1 cellular context compared by ENCODE assay signal in genomic region chr1:23980006-23980724, GRCh38.
TF ChIP-seq lines count a peak whose summit lies in the region.

Gene SRSF10 (minus strand): TSS chr1:23980327. CDS start chr1:23980255, 72 bp downstream.

TF ChIP-seq in HepG2, 621 proteins besides CTCF, POLR2A, EP300 and RAD21 (continued from another document and continues in another):
- TF ChIP-seq SNAPC4 (CRISPR knock-in tag; IDR thresholded peaks at IDR 0.05), result peak; percentile 86; the same call in 1 of the 2 replicates
- peak; percentile 84 for TF ChIP-seq NAIF1 (CRISPR knock-in tag; IDR thresholded peaks at IDR 0.05; ENCODE audit: borderline replicate concordance)
- peak; percentile 58; the same call in 1 of the 2 replicates for TF ChIP-seq ZNF274 (CRISPR knock-in tag; IDR thresholded peaks at IDR 0.05)
- peak; percentile 79; the same call in 1 of the 2 replicates for TF ChIP-seq ZNF232 (CRISPR knock-in tag; IDR thresholded peaks at IDR 0.05; ENCODE audit: borderline replicate concordance)
- TF ChIP-seq FOXO1 (CRISPR knock-in tag; IDR thresholded peaks at IDR 0.05), result peak; percentile 28
- peak; percentile 84; the same call in 1 of the 2 replicates for TF ChIP-seq ZNF546 (CRISPR knock-in tag; conservative IDR thresholded peaks at IDR 0.05)
- peak; percentile 58; the same call in 1 of the 2 replicates for TF ChIP-seq FOXJ3 (CRISPR knock-in tag; IDR thresholded peaks at IDR 0.05; ENCODE audit: borderline replicate concordance)
- TF ChIP-seq BCL6 (CRISPR knock-in tag; IDR thresholded peaks at IDR 0.05), result peak; percentile 37
- peak; percentile 91; the same call in 1 of the 2 replicates for TF ChIP-seq ZNF510 (CRISPR knock-in tag; IDR thresholded peaks at IDR 0.05; ENCODE audit: low read depth)
- TF ChIP-seq SRY (CRISPR knock-in tag; IDR thresholded peaks at IDR 0.05), result peak; percentile 82
- 0 out of 2 replicates have a peak, but pooled peaks have one; percentile 17 for TF ChIP-seq ZNF629 (CRISPR knock-in tag; conservative IDR thresholded peaks at IDR 0.05)
- peak; percentile 15; the same call in 1 of the 2 replicates for TF ChIP-seq STAG1 (CRISPR knock-in tag; IDR thresholded peaks at IDR 0.05)
- TF ChIP-seq ZBTB44 (CRISPR knock-in tag; IDR thresholded peaks at IDR 0.05), result no peak
- TF ChIP-seq ELF4 (CRISPR knock-in tag; IDR thresholded peaks at IDR 0.05; ENCODE audit: borderline replicate concordance), result no peak
- peak; percentile 95 for TF ChIP-seq KAT7 (CRISPR knock-in tag; IDR thresholded peaks at IDR 0.05; ENCODE audit: borderline replicate concordance)
- peak; percentile 80 for TF ChIP-seq ZNF281 (CRISPR knock-in tag; IDR thresholded peaks at IDR 0.05; ENCODE audit: borderline replicate concordance)
- no peak; the same call in 1 of the 2 replicates for TF ChIP-seq NR1H2 (CRISPR knock-in tag; IDR thresholded peaks at IDR 0.05; ENCODE audit: borderline replicate concordance, low read depth)
- TF ChIP-seq ZMYM3 (CRISPR knock-in tag; IDR thresholded peaks at IDR 0.05), result peak; percentile 47; the same call in 1 of the 2 replicates
- peak; percentile 68 for TF ChIP-seq MEIS2 (CRISPR knock-in tag; IDR thresholded peaks at IDR 0.05)
- TF ChIP-seq ZNF879 (CRISPR knock-in tag; IDR thresholded peaks at IDR 0.05), result no peak
- peak; percentile 89 for TF ChIP-seq MAX (IDR thresholded peaks at IDR 0.05)
- TF ChIP-seq PCBP2 (optimal IDR thresholded peaks at IDR 0.05; ENCODE audit: low read depth, low read length, poor library complexity, severe bottlenecking), result no peak
- peak; percentile 91; the same call in 1 of the 2 replicates for TF ChIP-seq ZNF280B (CRISPR knock-in tag; IDR thresholded peaks at IDR 0.05; ENCODE audit: borderline replicate concordance)
- TF ChIP-seq RBM22 (optimal IDR thresholded peaks at IDR 0.05; ENCODE audit: low read length), result peak; percentile 11
- peak; percentile 30; the same call in 1 of the 2 replicates for TF ChIP-seq SOX5 (CRISPR knock-in tag; IDR thresholded peaks at IDR 0.05; ENCODE audit: borderline replicate concordance)
- TF ChIP-seq IRF9 (CRISPR knock-in tag; IDR thresholded peaks at IDR 0.05; ENCODE audit: borderline replicate concordance), result peak; percentile 87; the same call in 1 of the 2 replicates
- no peak for TF ChIP-seq SP140L (CRISPR knock-in tag; IDR thresholded peaks at IDR 0.05; ENCODE audit: borderline replicate concordance)
- peak; percentile 74 for TF ChIP-seq ZNF329 (CRISPR knock-in tag; IDR thresholded peaks at IDR 0.05; ENCODE audit: low read depth)
- TF ChIP-seq FOXK2 (IDR thresholded peaks at IDR 0.05), result no peak
- TF ChIP-seq ZNF615 (CRISPR knock-in tag; IDR thresholded peaks at IDR 0.05; ENCODE audit: borderline replicate concordance), result no peak
- no peak for TF ChIP-seq ATF1 (CRISPR knock-in tag; IDR thresholded peaks at IDR 0.05)
- peak; percentile 47; the same call in 1 of the 2 replicates for TF ChIP-seq TOPORS (CRISPR knock-in tag; IDR thresholded peaks at IDR 0.05)
- TF ChIP-seq THAP9 (CRISPR knock-in tag; IDR thresholded peaks at IDR 0.05; ENCODE audit: borderline replicate concordance), result peak; percentile 88
- TF ChIP-seq ZNF552 (CRISPR knock-in tag; IDR thresholded peaks at IDR 0.05; ENCODE audit: borderline replicate concordance), result no peak
- peak; percentile 20; the same call in 1 of the 2 replicates for TF ChIP-seq PRDM10 (CRISPR knock-in tag; IDR thresholded peaks at IDR 0.05; ENCODE audit: low read depth)
- TF ChIP-seq MAFG (CRISPR knock-in tag; IDR thresholded peaks at IDR 0.05), result no peak
- no peak for TF ChIP-seq ZKSCAN5 (CRISPR knock-in tag; IDR thresholded peaks at IDR 0.05)
- no peak for TF ChIP-seq ZSCAN12 (CRISPR knock-in tag; IDR thresholded peaks at IDR 0.05)
- TF ChIP-seq JUNB (CRISPR knock-in tag; IDR thresholded peaks at IDR 0.05; ENCODE audit: borderline replicate concordance), result no peak
- TF ChIP-seq ESRRA (CRISPR knock-in tag; IDR thresholded peaks at IDR 0.05; ENCODE audit: low read depth), result peak; percentile 25; the same call in 1 of the 2 replicates
